Comparison of ENCODE assay signal across 12 cellular contexts in genomic region chr11:83092488-83093384, GRCh38. TPM values are rescaled to one million over a fixed set of nuclear protein-coding genes. Genes with fewer than 3 reads are reported as not detected.
A peak's percentile ranks its signal among the peaks of the same experiment; 100 is the strongest.
DNase-seq lines count a peak whose midpoint lies in the region; ATAC-seq, FAIRE-seq and TF ChIP-seq lines count a peak whose summit lies in the region.
"Had no signal": no experiment of that assay in that cellular context is flagged by ENCODE, and none has a peak within 500 bp of the region (broad histone marks: within the 10 kb centered on the region; RNA-seq: fewer than 3 reads in every experiment).

No MANE protein-coding gene starts in this region.

- CTCF ChIA-PET in A549 (lab: Yijun Ruan, JAX), result interaction anchor here (0.6 to 1.2 kb wide), 2 partner anchors 16 to 226 kb away, joined by 3 read pairs; no protein-coding TSS in a partner anchor

- no peaks in the 10 kb centered on the region for H3K36me3 ChIP-seq in adipocyte (ENCODE audit: control insufficient read depth, insufficient read depth, low read length, severe bottlenecking)
- no peaks in the 10 kb centered on the region for H3K36me3 ChIP-seq in liver (ENCODE audit: control insufficient read depth in 4 of 4, insufficient read depth in 3 of 4, low read depth in 1 of 4, low read length in 3 of 4)

- FAIRE-seq in A549 (lab: Jason Lieb, UNC), result no peak
- FAIRE-seq: colon had no signal

- TF ChIP-seq CTCF in A549 (IDR thresholded peaks at IDR 0.05), result no peak
- TF ChIP-seq CTCF in liver (IDR thresholded peaks at IDR 0.05; ENCODE audit: low read depth, low read length, missing input control), result no peak

- DNase-seq in A549 (ENCODE audit: low read depth in 1 of 2, low spot score in 1 of 2) (peak; percentile 50 to 84), HPDE6-E6E7 (ENCODE audit: extremely low spot score) (peak; percentile 48), adipocyte (ENCODE audit: low read depth) (peak; percentile 48), DMS79 treated with DMSO at 0.1 percent for 48 hours (lab: John Stamatoyannopoulos, UW) (no peak)
- DNase-seq in stimulated activated CD4-positive, alpha-beta T cell treated with anti-CD3 and anti-CD28 coated beads, Interleukin-4, amount 100 ng/mL, for 24 hours, result no peak
- DNase-seq: CD4-positive, alpha-beta memory T cell; Kasumi-1; retina had no signal

- H3K4me3 ChIP-seq in A549, result no peak overlapping the region
- no peak overlapping the region for H3K4me3 ChIP-seq in adipocyte (ENCODE audit: low read length)
- H3K4me3 ChIP-seq in liver (ENCODE audit: low read depth in 1 of 3, low read length in 3 of 3), result no peak overlapping the region

- 41% methylated on average over 2 of the region's 2 CpGs for WGBS in A549 (ENCODE audit: missing lambda C conversion rate)
- 55% methylated on average over 2 of the region's 2 CpGs for WGBS in liver

- H3K9me3 ChIP-seq in A549 (no peaks in the 10 kb centered on the region), adipocyte (ENCODE audit: control insufficient read depth, low read length) (no peaks in the 10 kb centered on the region), liver (ENCODE audit: control insufficient read depth in 4 of 4, low read length in 3 of 4) (no peaks in the 10 kb centered on the region)

- H3K9ac ChIP-seq in adipocyte (ENCODE audit: low read length) (no peak overlapping the region), liver (ENCODE audit: low read depth in 1 of 2, low read length in 2 of 2) (peak overlapping the region in 1 of 2 donors; percentile 68)

- H3K4me2 ChIP-seq in A549, result peak overlapping the region; percentile 60

- H3K27ac ChIP-seq in A549, result peak overlapping the region; percentile 54 to 82
- peak overlapping the region; percentile 78 to 82 for H3K27ac ChIP-seq in liver (ENCODE audit: low read depth in 1 of 2, low read length in 2 of 2)

- TF ChIP-seq RAD21 in A549 (conservative IDR thresholded peaks at IDR 0.05 in 1 of 2, IDR thresholded peaks at IDR 0.05 in 1 of 2) (no peak; a peak in 2 of 5 replicates), liver (IDR thresholded peaks at IDR 0.05) (peak; percentile 42 to 65)

- TF ChIP-seq POLR2A in A549 (IDR thresholded peaks at IDR 0.05; ENCODE audit: low read length), result no peak

- peak; percentile 91 to 96 for ATAC-seq in A549
- ATAC-seq in HG03469 (IDR thresholded peaks at IDR 0.05; ENCODE audit: unreplicated experiment), result no peak
- ATAC-seq in HG03432 (IDR thresholded peaks at IDR 0.05; ENCODE audit: unreplicated experiment), result no peak

- POLR2A ChIA-PET in A549 (lab: Yijun Ruan, JAX), result interaction anchor here (0.8 to 3.2 kb wide), 5 partner anchors 10 to 101 kb away, joined by 3 to 44 read pairs (median 3); partner anchors contain the start of genes ANKRD42 and PCF11

- H3K4me1 ChIP-seq in A549 (peaks cover 23% of the 10 kb centered on the region), adipocyte (ENCODE audit: control insufficient read depth, insufficient read depth, low read length) (peaks cover 16% of the 10 kb centered on the region), liver (ENCODE audit: control insufficient read depth in 4 of 4, insufficient read depth in 4 of 4, low read length in 3 of 4) (peaks cover 2 to 13% (median 8%) of the 10 kb centered on the region in 4 donors)

- H3K27me3 ChIP-seq in adipocyte (replicated peaks; ENCODE audit: control insufficient read depth, insufficient read depth, low read length) (no peaks in the 10 kb centered on the region), liver (ENCODE audit: control insufficient read depth in 4 of 4, insufficient read depth in 4 of 4, low read length in 3 of 4) (no peaks in the 10 kb centered on the region)

- TF ChIP-seq EP300 in A549 (IDR thresholded peaks at IDR 0.05), result 0 out of 5 replicates have a peak, but pooled peaks of 1 of the 2 experiments have one; percentile 32

TF ChIP-seq in A549, 52 proteins besides CTCF, POLR2A, EP300 and RAD21 (continues in another document):
- no peak for TF ChIP-seq FOXS1 (CRISPR knock-in tag; IDR thresholded peaks at IDR 0.05)
- TF ChIP-seq ESRRA (IDR thresholded peaks at IDR 0.05; ENCODE audit: borderline replicate concordance, low read length), result peak; percentile 25; the same call in 1 of the 2 replicates
- TF ChIP-seq CEBPB (IDR thresholded peaks at IDR 0.05), result no peak
- TF ChIP-seq FOSL2 (IDR thresholded peaks at IDR 0.05), result no peak
- peak; percentile 64 for TF ChIP-seq FOSL2 (CRISPR knock-in tag; IDR thresholded peaks at IDR 0.05)
- TF ChIP-seq PHF8 (IDR thresholded peaks at IDR 0.05; ENCODE audit: borderline replicate concordance, low read depth), result no peak
- no peak for TF ChIP-seq ELK1 (IDR thresholded peaks at IDR 0.05; ENCODE audit: low read depth, low read length)
- TF ChIP-seq RARB (CRISPR knock-in tag; IDR thresholded peaks at IDR 0.05), result no peak
- TF ChIP-seq HOXB13 (CRISPR knock-in tag; IDR thresholded peaks at IDR 0.05; ENCODE audit: low read depth), result no peak
- TF ChIP-seq NFE2L2 (conservative IDR thresholded peaks at IDR 0.05; ENCODE audit: low read length), result no peak
- no peak for TF ChIP-seq RFX5 (IDR thresholded peaks at IDR 0.05)
- no peak for TF ChIP-seq BHLHE40 (IDR thresholded peaks at IDR 0.05; ENCODE audit: low read depth, low read length)
- TF ChIP-seq EHF (CRISPR knock-in tag; IDR thresholded peaks at IDR 0.05), result no peak
- peak; percentile 36; the same call in 2 of the 3 replicates for TF ChIP-seq SMC3 (IDR thresholded peaks at IDR 0.05)
- peak; percentile 73 for TF ChIP-seq JUNB (IDR thresholded peaks at IDR 0.05)
- no peak for TF ChIP-seq TP53 (CRISPR knock-in tag; IDR thresholded peaks at IDR 0.05)
- peak; percentile 71 to 78; a peak in 4 of 5 replicates for TF ChIP-seq JUN (IDR thresholded peaks at IDR 0.05)
- TF ChIP-seq KDM5A (IDR thresholded peaks at IDR 0.05), result no peak
- no peak for TF ChIP-seq ZFP36 (IDR thresholded peaks at IDR 0.05; ENCODE audit: borderline replicate concordance, partially characterized antibody)
- TF ChIP-seq GATA3 (IDR thresholded peaks at IDR 0.05; ENCODE audit: borderline replicate concordance), result peak; percentile 80
- no peak for TF ChIP-seq HOXA7 (CRISPR knock-in tag; IDR thresholded peaks at IDR 0.05)
- TF ChIP-seq MAFK (IDR thresholded peaks at IDR 0.05; ENCODE audit: partially characterized antibody), result peak; percentile 1

TF ChIP-seq in liver, 16 proteins besides CTCF, POLR2A, EP300 and RAD21 (continues in another document):
- TF ChIP-seq TAF1 (conservative IDR thresholded peaks at IDR 0.05) (peak; percentile 80), JUND (IDR thresholded peaks at IDR 0.05) (peak; percentile 90 to 93), NR2F2 (IDR thresholded peaks at IDR 0.05) (peak; percentile 51), HNF4A (conservative IDR thresholded peaks at IDR 0.05) (peak; percentile 94 to 97), EGR1 (IDR thresholded peaks at IDR 0.05; ENCODE audit: low read depth in 2 of 2) (peak; percentile 15 to 23), YY1 (IDR thresholded peaks at IDR 0.05) (peak; percentile 83), SP1 (IDR thresholded peaks at IDR 0.05) (peak; percentile 98), GABPA (IDR thresholded peaks at IDR 0.05 in 1 of 2, conservative IDR thresholded peaks at IDR 0.05 in 1 of 2) (peak in 1 of 2 donors; percentile 53), FOXA2 (IDR thresholded peaks at IDR 0.05) (peak; percentile 25), RXRA (IDR thresholded peaks at IDR 0.05) (peak; percentile 68 to 69), FOXA1 (IDR thresholded peaks at IDR 0.05) (peak; percentile 65), HNF4G (IDR thresholded peaks at IDR 0.05) (peak; percentile 97)
- TF ChIP-seq, protein P1, sequence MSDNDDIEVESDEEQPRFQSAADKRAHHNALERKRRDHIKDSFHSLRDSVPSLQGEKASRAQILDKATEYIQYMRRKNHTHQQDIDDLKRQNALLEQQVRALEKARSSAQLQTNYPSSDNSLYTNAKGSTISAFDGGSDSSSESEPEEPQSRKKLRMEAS (IDR thresholded peaks at IDR 0.05), result peak; percentile 79
- TF ChIP-seq, protein P2, sequence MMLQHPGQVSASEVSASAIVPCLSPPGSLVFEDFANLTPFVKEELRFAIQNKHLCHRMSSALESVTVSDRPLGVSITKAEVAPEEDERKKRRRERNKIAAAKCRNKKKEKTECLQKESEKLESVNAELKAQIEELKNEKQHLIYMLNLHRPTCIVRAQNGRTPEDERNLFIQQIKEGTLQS (IDR thresholded peaks at IDR 0.05), result peak; percentile 86
- TF ChIP-seq, protein P3, sequence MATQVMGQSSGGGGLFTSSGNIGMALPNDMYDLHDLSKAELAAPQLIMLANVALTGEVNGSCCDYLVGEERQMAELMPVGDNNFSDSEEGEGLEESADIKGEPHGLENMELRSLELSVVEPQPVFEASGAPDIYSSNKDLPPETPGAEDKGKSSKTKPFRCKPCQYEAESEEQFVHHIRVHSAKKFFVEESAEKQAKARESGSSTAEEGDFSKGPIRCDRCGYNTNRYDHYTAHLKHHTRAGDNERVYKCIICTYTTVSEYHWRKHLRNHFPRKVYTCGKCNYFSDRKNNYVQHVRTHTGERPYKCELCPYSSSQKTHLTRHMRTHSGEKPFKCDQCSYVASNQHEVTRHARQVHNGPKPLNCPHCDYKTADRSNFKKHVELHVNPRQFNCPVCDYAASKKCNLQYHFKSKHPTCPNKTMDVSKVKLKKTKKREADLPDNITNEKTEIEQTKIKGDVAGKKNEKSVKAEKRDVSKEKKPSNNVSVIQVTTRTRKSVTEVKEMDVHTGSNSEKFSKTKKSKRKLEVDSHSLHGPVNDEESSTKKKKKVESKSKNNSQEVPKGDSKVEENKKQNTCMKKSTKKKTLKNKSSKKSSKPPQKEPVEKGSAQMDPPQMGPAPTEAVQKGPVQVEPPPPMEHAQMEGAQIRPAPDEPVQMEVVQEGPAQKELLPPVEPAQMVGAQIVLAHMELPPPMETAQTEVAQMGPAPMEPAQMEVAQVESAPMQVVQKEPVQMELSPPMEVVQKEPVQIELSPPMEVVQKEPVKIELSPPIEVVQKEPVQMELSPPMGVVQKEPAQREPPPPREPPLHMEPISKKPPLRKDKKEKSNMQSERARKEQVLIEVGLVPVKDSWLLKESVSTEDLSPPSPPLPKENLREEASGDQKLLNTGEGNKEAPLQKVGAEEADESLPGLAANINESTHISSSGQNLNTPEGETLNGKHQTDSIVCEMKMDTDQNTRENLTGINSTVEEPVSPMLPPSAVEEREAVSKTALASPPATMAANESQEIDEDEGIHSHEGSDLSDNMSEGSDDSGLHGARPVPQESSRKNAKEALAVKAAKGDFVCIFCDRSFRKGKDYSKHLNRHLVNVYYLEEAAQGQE (IDR thresholded peaks at IDR 0.05), result peak; percentile 74

RNA-seq across cellular contexts. Expression of gene RAB30, which starts 21.0 kb away (rescaled TPM):
- polyA plus RNA-seq in A549 (2011; rRNA removed) (6.2 and 7.0 TPM in 2 replicates), A549 (2017; fragmentation: RNase III; extraction: RNeasy Plus Mini Kit Qiagen cat#74134 plus additional on column Dnase treatment) (3.9 to 4.7 TPM (median 4.2 TPM) in 3 replicates), liver (1 to 10 TPM; 2.4 to 3.3 TPM)
- 1.6 and 2.0 TPM in 2 replicates for polyA plus RNA-seq in A549 (2012; cell fraction: cytosol; rRNA removed)
- polyA plus RNA-seq in A549 (2012; cell fraction: nucleus; rRNA removed), result 1.4 and 1.6 TPM in 2 replicates
- polyA minus RNA-seq in A549 (2011; rRNA and poly(A)+ RNA removed), result 5.8 and 10.3 TPM in 2 replicates
- 1 to 10 TPM; 3.1 to 5.4 TPM for total RNA-seq in liver

Comparison
In these comparisons a context has a peak if more than half of its experiments do, and no peak if none do; other contexts are left out.
1. ATAC-seq: peak in A549 (2 of 2); none in HG03469 (single experiment) and HG03432 (single experiment).
2. DNase-seq: peak in A549 (2 of 2), HPDE6-E6E7 (single experiment) and adipocyte (single experiment); none in stimulated activated CD4-positive, alpha-beta T cell treated with anti-CD3 and anti-CD28 coated beads, Interleukin-4, amount 100 ng/mL, for 24 hours (single experiment) and DMS79 treated with DMSO at 0.1 percent for 48 hours (single experiment).